ENCODE assay signal across 8 cellular contexts in the genomic region with DNA sequence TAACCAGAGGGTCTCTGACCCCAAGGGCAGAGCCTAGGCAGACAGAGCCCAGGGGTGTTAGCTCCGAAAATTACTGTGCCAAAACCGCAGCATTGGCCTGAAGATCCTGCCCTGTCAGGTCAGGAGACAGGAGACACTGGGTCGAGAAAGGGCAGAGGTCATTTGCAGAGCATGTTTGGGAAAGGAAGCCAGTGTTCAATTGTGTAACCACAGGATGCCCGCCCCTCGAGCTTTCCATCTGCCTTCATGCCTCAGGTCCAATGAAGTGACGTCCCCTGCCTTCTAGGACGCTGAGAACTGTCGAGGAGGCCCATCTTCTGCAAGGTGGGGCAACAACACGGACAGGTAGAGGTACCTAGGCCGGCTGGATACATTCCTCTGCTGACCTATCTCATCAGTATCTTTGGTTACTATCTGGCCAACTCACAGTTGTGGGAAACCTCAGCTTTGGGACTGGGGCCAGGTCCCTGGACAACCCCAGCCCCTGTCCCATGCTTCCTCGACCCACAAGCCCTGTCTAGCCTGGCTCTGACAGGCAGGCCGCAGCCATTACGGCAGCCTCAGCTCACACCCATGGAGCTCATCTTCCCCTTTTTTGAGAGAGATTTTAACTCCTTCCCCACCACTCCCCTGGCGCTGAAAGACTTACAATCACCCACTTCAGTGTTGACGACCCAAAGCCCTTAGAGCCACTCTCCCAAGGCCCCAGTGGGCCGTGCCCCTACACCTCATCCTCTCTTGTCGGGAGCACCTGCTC.
DNase-seq lines count a peak whose midpoint lies in the region; ATAC-seq and TF ChIP-seq lines count a peak whose summit lies in the region.

No MANE protein-coding gene starts in this region.

- H3K27ac Mint-ChIP-seq in stimulated activated naive B cell treated with anti-CD40 and anti-IgM and Interleukin-4, amounts not matched to agents 10 μg/mL and 1 μg/mL and 100 μg/mL, for 72 hours = peak overlapping the region; percentile 93

- H3K9me3 ChIP-seq in MM.1S (replicated peaks; ENCODE audit: insufficient read depth, low read length) = no peaks in the 10 kb centered on the region
- H3K9me3 ChIP-seq in iPS-20b (ENCODE audit: insufficient read depth, low read depth, low read length) = no peaks in the 10 kb centered on the region

- no peaks in the 10 kb centered on the region for H3K9me3 Mint-ChIP-seq in stimulated activated naive B cell treated with anti-CD40 and anti-IgM and Interleukin-4, amounts not matched to agents 10 μg/mL and 1 μg/mL and 100 μg/mL, for 72 hours

- H3K4me3 ChIP-seq in MM.1S (ENCODE audit: low read length) (peak overlapping the region; percentile 89), iPS-20b (ENCODE audit: low read length) (peak overlapping the region; percentile 98)

- H3K36me3 Mint-ChIP-seq in stimulated activated naive B cell treated with anti-CD40 and anti-IgM and Interleukin-4, amounts not matched to agents 10 μg/mL and 1 μg/mL and 100 μg/mL, for 72 hours = peaks cover 8 to 9% of the 10 kb centered on the region in 2 donors

- peak overlapping the region; percentile 80 for H3K4me2 ChIP-seq in MM.1S (ENCODE audit: low read depth, low read length)

- peak overlapping the region; percentile 91 to 93 for H3K4me3 Mint-ChIP-seq in stimulated activated naive B cell treated with anti-CD40 and anti-IgM and Interleukin-4, amounts not matched to agents 10 μg/mL and 1 μg/mL and 100 μg/mL, for 72 hours

- H3K27ac ChIP-seq in MM.1S (ENCODE audit: low read length) (peak overlapping the region; percentile 5; the same call in 1 of the 2 replicates), iPS-20b (ENCODE audit: low read length) (peak overlapping the region; percentile 46)

- H3K36me3 ChIP-seq in MM.1S (replicated peaks; ENCODE audit: insufficient read depth, low read length) (no peaks in the 10 kb centered on the region), iPS-20b (ENCODE audit: insufficient read depth, low read depth, low read length) (no peaks in the 10 kb centered on the region; the same call in 1 of the 2 replicates)

- DNase-seq in DMS79 treated with DMSO at 0.1 percent for 48 hours (lab: John Stamatoyannopoulos, UW) (peak; percentile 23), MM.1S (peak; percentile 42), astrocyte of the hippocampus (ENCODE audit: low read depth, low spot score) (peak; percentile 48), NCI-H2196 treated with DMSO at 0.1 percent for 48 hours (lab: John Stamatoyannopoulos, UW; ENCODE audit: unreplicated experiment) (no peak), NCI-H82 treated with DMSO at 0.1 percent for 48 hours (lab: John Stamatoyannopoulos, UW; ENCODE audit: unreplicated experiment) (no peak)
- no peak for DNase-seq in stimulated activated naive B cell treated with anti-CD40 and anti-IgM and Interleukin-4, amounts not matched to agents 10 μg/mL and 1 μg/mL and 100 μg/mL, for 72 hours

- H3F3A ChIP-seq in MM.1S (ENCODE audit: insufficient read depth, low read length) = peaks cover 11% of the 10 kb centered on the region

- peaks cover 54% of the 10 kb centered on the region for H3K79me2 ChIP-seq in MM.1S (ENCODE audit: low read length)

- ATAC-seq in GM21717 (IDR thresholded peaks at IDR 0.05; ENCODE audit: unreplicated experiment) = peak; percentile 27
- peak; percentile 66 to 70 for ATAC-seq in stimulated activated naive B cell treated with anti-CD40 and anti-IgM and Interleukin-4, amounts not matched to agents 10 μg/mL and 1 μg/mL and 100 μg/mL, for 72 hours (replicated peaks)

- H2AFZ ChIP-seq in MM.1S (ENCODE audit: low read length) = peak overlapping the region; percentile 24

- peaks cover 21 to 68% of the 10 kb centered on the region in 2 donors for H3K4me1 Mint-ChIP-seq in stimulated activated naive B cell treated with anti-CD40 and anti-IgM and Interleukin-4, amounts not matched to agents 10 μg/mL and 1 μg/mL and 100 μg/mL, for 72 hours

- H4K20me1 ChIP-seq in MM.1S (ENCODE audit: insufficient read depth, low read length) = 0 out of 2 replicates have a peak, but pooled peaks cover 8% of the 10 kb centered on the region

- TF ChIP-seq CTCF in MM.1S (IDR thresholded peaks at IDR 0.05; ENCODE audit: low read length) = no peak

- H3K4me1 ChIP-seq in MM.1S (ENCODE audit: low read length) = peaks cover 7% of the 10 kb centered on the region
- H3K4me1 ChIP-seq in iPS-20b (ENCODE audit: insufficient read depth, low read length) = peaks cover 10% of the 10 kb centered on the region

- no peaks in the 10 kb centered on the region for H3K9me2 ChIP-seq in MM.1S (replicated peaks; ENCODE audit: insufficient read depth, low read length)

- H3K9ac ChIP-seq in MM.1S (ENCODE audit: low read length) (peak overlapping the region; percentile 87), iPS-20b (ENCODE audit: low read depth, low read length) (peak overlapping the region; percentile 79)

- no peaks in the 10 kb centered on the region for H3K27me3 Mint-ChIP-seq in stimulated activated naive B cell treated with anti-CD40 and anti-IgM and Interleukin-4, amounts not matched to agents 10 μg/mL and 1 μg/mL and 100 μg/mL, for 72 hours

- H3K27me3 ChIP-seq in MM.1S (replicated peaks; ENCODE audit: insufficient read depth, low read length) = no peaks in the 10 kb centered on the region
- H3K27me3 ChIP-seq in iPS-20b (ENCODE audit: insufficient read depth, low read length) = peaks cover 15% of the 10 kb centered on the region

Comparison
In these comparisons a context has a peak if more than half of its experiments do, and no peak if none do; other contexts are left out.
1. DNase-seq: peak in DMS79 treated with DMSO at 0.1 percent for 48 hours (single experiment), MM.1S (single experiment) and astrocyte of the hippocampus (single experiment); none in stimulated activated naive B cell treated with anti-CD40 and anti-IgM and Interleukin-4, amounts not matched to agents 10 μg/mL and 1 μg/mL and 100 μg/mL, for 72 hours (single experiment), NCI-H2196 treated with DMSO at 0.1 percent for 48 hours (single experiment) and NCI-H82 treated with DMSO at 0.1 percent for 48 hours (single experiment).